In the genomic region with DNA sequence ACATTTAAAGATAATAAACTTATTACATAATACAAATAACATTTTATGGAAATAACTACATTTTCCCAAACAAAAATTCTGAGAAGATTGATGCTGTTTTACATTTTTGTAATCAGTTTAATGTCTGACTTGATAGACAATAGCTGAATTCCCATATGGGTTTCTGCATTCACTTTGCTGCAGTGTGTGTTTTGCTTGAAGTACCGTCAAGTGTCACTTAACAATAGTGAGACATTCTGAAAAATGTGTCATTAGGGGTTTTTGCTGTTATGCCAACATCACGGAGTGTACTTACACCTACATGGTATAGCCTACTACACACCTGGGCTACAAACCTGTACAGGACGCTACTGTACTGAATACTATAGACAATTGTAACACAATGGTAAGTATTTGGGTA, we compare ENCODE assay signal across 14 cellular contexts. TPM values are rescaled to one million over a fixed set of nuclear protein-coding genes. Genes with fewer than 3 reads are reported as not detected.
DNase-seq lines count a peak whose midpoint lies in the region; ATAC-seq and TF ChIP-seq lines count a peak whose summit lies in the region.
"Had no signal": no experiment of that assay in that cellular context is flagged by ENCODE, and none has a peak within 500 bp of the region (broad histone marks: within the 10 kb centered on the region; RNA-seq: fewer than 3 reads in every experiment).

No MANE protein-coding gene starts in this region.

- H3K36me3 ChIP-seq in neural cell (ENCODE audit: insufficient read depth, low read length), result no peaks in the 10 kb centered on the region

- H3K27me3 ChIP-seq in neural cell (ENCODE audit: insufficient read depth, low read depth, low read length), result no peaks in the 10 kb centered on the region

- H3K27ac ChIP-seq in neural cell (ENCODE audit: low read length), result no peak overlapping the region
- H3K27ac ChIP-seq: A549 had no signal

- no peaks in the 10 kb centered on the region for H4K20me1 ChIP-seq in neural cell (ENCODE audit: insufficient read depth)

- peak; percentile 64 for TF ChIP-seq EP300 in neural cell (conservative IDR thresholded peaks at IDR 0.05; ENCODE audit: poor library complexity, severe bottlenecking)

- no peak for TF ChIP-seq RAD21 in neural cell (conservative IDR thresholded peaks at IDR 0.05)

- H3F3A ChIP-seq in neural cell (ENCODE audit: insufficient read depth, low read length, poor library complexity, severe bottlenecking), result no peaks in the 10 kb centered on the region

- no peak overlapping the region for H2AFZ ChIP-seq in neural cell (ENCODE audit: low read depth, low read length)

- TF ChIP-seq CTCF in neural cell (IDR thresholded peaks at IDR 0.05; ENCODE audit: poor library complexity, severe bottlenecking), result no peak

- ATAC-seq in GM18861 (IDR thresholded peaks at IDR 0.05; ENCODE audit: unreplicated experiment), result no peak
- ATAC-seq: A549; CD8-positive, alpha-beta T cell; GM12878 had no signal

- H3K9me3 ChIP-seq in neural cell (ENCODE audit: low read length), result no peaks in the 10 kb centered on the region

- H3K9me2 ChIP-seq in neural cell (ENCODE audit: insufficient read depth, low read length), result no peaks in the 10 kb centered on the region

- DNase-seq in DMS53 (lab: John Stamatoyannopoulos, UW) (peak; percentile 83), DMS53 treated with DMSO at 0.1 percent for 48 hours (lab: John Stamatoyannopoulos, UW; ENCODE audit: unreplicated experiment) (peak; percentile 59), NCI-H187 treated with DMSO at 0.1 percent for 48 hours (lab: John Stamatoyannopoulos, UW) (peak; percentile 47), activated gamma-delta T cell (lab: John Stamatoyannopoulos, UW) (no peak)
- DNase-seq: CD8-positive, alpha-beta T cell; COR-L47; DMS153; GOT3; H9; IMR-90 had no signal

- H3K4me2 ChIP-seq in neural cell (ENCODE audit: low read length), result no peak overlapping the region
- H3K4me2 ChIP-seq: A549 had no signal

- H3K4me3 ChIP-seq in neural cell (ENCODE audit: low read length), result no peak overlapping the region
- H3K4me3 ChIP-seq: A549, GM12878 had no signal

- no peaks in the 10 kb centered on the region for H3K79me2 ChIP-seq in neural cell (replicated peaks; ENCODE audit: insufficient read depth, low read length)

- no peak overlapping the region for H3K9ac ChIP-seq in neural cell (ENCODE audit: low read length)

TF ChIP-seq in neural cell, 6 proteins besides CTCF, POLR2A, EP300 and RAD21:
- TF ChIP-seq POLR2AphosphoS5 (IDR thresholded peaks at IDR 0.05) (peak; percentile 78), TAF1 (IDR thresholded peaks at IDR 0.05; ENCODE audit: low read depth) (no peak), MXI1 (conservative IDR thresholded peaks at IDR 0.05; ENCODE audit: poor library complexity, severe bottlenecking) (peak; percentile 21), SMC3 (conservative IDR thresholded peaks at IDR 0.05; ENCODE audit: poor library complexity) (no peak), REST (IDR thresholded peaks at IDR 0.05; ENCODE audit: borderline replicate concordance) (no peak), EZH2 (IDR thresholded peaks at IDR 0.05; ENCODE audit: borderline replicate concordance, insufficient read depth, low read length, poor library complexity, severe bottlenecking) (no peak)

RNA-seq across cellular contexts. Expression of gene USF3, which starts 57.5 kb away (rescaled TPM):
- 13.7 and 15.4 TPM in 2 replicates for polyA plus RNA-seq in neural cell
- polyA minus RNA-seq in neural cell, result 19.5 and 29.1 TPM in 2 replicates
